10 cellular contexts compared by ENCODE assay signal in the genomic region with DNA sequence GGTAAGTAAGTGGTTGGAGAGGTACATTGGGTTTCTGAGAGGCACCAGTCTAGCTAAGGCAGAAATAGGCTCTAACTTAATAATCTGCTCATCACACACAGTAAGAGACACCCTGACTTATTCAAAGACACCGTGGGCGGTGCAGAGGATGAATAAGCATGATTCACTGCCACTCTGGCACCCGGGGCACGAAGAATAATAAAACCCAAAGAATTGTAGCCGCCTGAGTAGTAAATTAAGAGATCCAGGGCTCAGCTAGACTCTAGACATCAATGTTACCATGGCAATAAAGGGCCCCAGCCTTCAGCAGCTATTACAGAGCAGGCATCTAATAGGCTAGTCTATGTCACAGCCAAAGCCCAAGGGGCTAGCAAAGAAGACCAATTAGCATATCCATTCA. TPM values are rescaled to one million over a fixed set of nuclear protein-coding genes. Genes with fewer than 3 reads are reported as not detected.
DNase-seq lines count a peak whose midpoint lies in the region; ATAC-seq and TF ChIP-seq lines count a peak whose summit lies in the region.
"Had no signal": no experiment of that assay in that cellular context is flagged by ENCODE, and none has a peak within 500 bp of the region (broad histone marks: within the 10 kb centered on the region; RNA-seq: fewer than 3 reads in every experiment).

No MANE protein-coding gene starts in this region.

- H4K20me1 ChIP-seq in osteoblast (ENCODE audit: insufficient read depth, low read length) = no peaks in the 10 kb centered on the region

- H3K27ac ChIP-seq in osteoblast (ENCODE audit: low read depth, low read length) (peak overlapping the region; percentile 46), SJCRH30 (no peak overlapping the region)

- H3K4me2 ChIP-seq in osteoblast (ENCODE audit: insufficient read depth, low read length) = peak overlapping the region; percentile 43

- no peaks in the 10 kb centered on the region for H3K27me3 Mint-ChIP-seq in activated naive CD8-positive, alpha-beta T cell treated with anti-CD3 and anti-CD28 coated beads, Interleukin-2, amount 50 U/mL, for 24 hours

- H2AFZ ChIP-seq in osteoblast (ENCODE audit: low read length) = peak overlapping the region; percentile 51

- H3K9me3 Mint-ChIP-seq in activated naive CD8-positive, alpha-beta T cell treated with anti-CD3 and anti-CD28 coated beads, Interleukin-2, amount 50 U/mL, for 24 hours = no peaks in the 10 kb centered on the region

- peak; percentile 91 for ATAC-seq in activated naive CD8-positive, alpha-beta T cell treated with anti-CD3 and anti-CD28 coated beads, Interleukin-2, amount 50 U/mL, for 24 hours
- no peak for ATAC-seq in GM21447 (IDR thresholded peaks at IDR 0.05; ENCODE audit: unreplicated experiment)
- ATAC-seq in HG03565 (IDR thresholded peaks at IDR 0.05; ENCODE audit: unreplicated experiment) = no peak
- ATAC-seq in HG03342 (IDR thresholded peaks at IDR 0.05; ENCODE audit: unreplicated experiment) = no peak

- H3K36me3 ChIP-seq in osteoblast (ENCODE audit: insufficient read depth, low read length) (no peaks in the 10 kb centered on the region), SJCRH30 (no peaks in the 10 kb centered on the region)

- H3K4me1 ChIP-seq in osteoblast (ENCODE audit: insufficient read depth, low read length) (peaks cover 21% of the 10 kb centered on the region), SJCRH30 (no peaks in the 10 kb centered on the region)

- H3K9me3 ChIP-seq in osteoblast (ENCODE audit: low read depth, low read length) (no peaks in the 10 kb centered on the region), SJCRH30 (replicated peaks) (no peaks in the 10 kb centered on the region)

- no peak overlapping the region for H3K4me3 ChIP-seq in osteoblast (ENCODE audit: insufficient read depth, low read length)
- no peak overlapping the region for H3K4me3 ChIP-seq in SJCRH30

- no peak overlapping the region for H3K27ac Mint-ChIP-seq in activated naive CD8-positive, alpha-beta T cell treated with anti-CD3 and anti-CD28 coated beads, Interleukin-2, amount 50 U/mL, for 24 hours

- no peaks in the 10 kb centered on the region for H3K79me2 ChIP-seq in osteoblast (ENCODE audit: insufficient read depth, low read length)

- no peaks in the 10 kb centered on the region for H3K36me3 Mint-ChIP-seq in activated naive CD8-positive, alpha-beta T cell treated with anti-CD3 and anti-CD28 coated beads, Interleukin-2, amount 50 U/mL, for 24 hours (ENCODE audit: low read depth)

- DNase-seq in Caki2 (ENCODE audit: low read depth) (peak; percentile 25), HS-27A (ENCODE audit: low read depth) (peak; percentile 8), osteoblast (ENCODE audit: insufficient read length, low spot score, missing footprints) (peak; percentile 72), SJCRH30 (no peak)
- peak; percentile 28 for DNase-seq in activated naive CD8-positive, alpha-beta T cell treated with anti-CD3 and anti-CD28 coated beads, Interleukin-2, amount 50 U/mL, for 24 hours
- DNase-seq: activated gamma-delta T cell treated with Interleukin-2 at 50 U/mL for 16 hours had no signal

- no peak for TF ChIP-seq CTCF in osteoblast (IDR thresholded peaks at IDR 0.05; ENCODE audit: extremely low read depth, low read depth, low read length)

- H3K27me3 ChIP-seq in osteoblast (ENCODE audit: insufficient read depth, low read length) (no peaks in the 10 kb centered on the region), SJCRH30 (no peaks in the 10 kb centered on the region)

- peaks cover 12% of the 10 kb centered on the region for H3K4me1 Mint-ChIP-seq in activated naive CD8-positive, alpha-beta T cell treated with anti-CD3 and anti-CD28 coated beads, Interleukin-2, amount 50 U/mL, for 24 hours

- no peak overlapping the region for H3K4me3 Mint-ChIP-seq in activated naive CD8-positive, alpha-beta T cell treated with anti-CD3 and anti-CD28 coated beads, Interleukin-2, amount 50 U/mL, for 24 hours

- in situ Hi-C loops in Caki2 (cut with HindIII; ENCODE audit: low pct_unique_long_range_greater_than_20kb, low sequenced_read_pairs) = no loop called here

RNA-seq across cellular contexts. Expression of gene ATP1B4, which starts 3.2 kb away (rescaled TPM):
- total RNA-seq in Caki2 (2014; rRNA removed; shearing (Covaris generic); ENCODE audit: low replicate concordance) = not detected in 2 replicates
- total RNA-seq in osteoblast = not detected in 2 replicates
- not detected in 2 replicates for total RNA-seq in SJCRH30 (2014; rRNA removed; shearing (Covaris generic))
- total RNA-seq: mononuclear cell had no signal

RNA-seq across cellular contexts. Expression of gene TMEM255A, which starts 47.4 kb away (rescaled TPM):
- 0.38 and 0.41 TPM in 2 replicates for total RNA-seq in Caki2 (2014; rRNA removed; shearing (Covaris generic); ENCODE audit: low replicate concordance)
- total RNA-seq in osteoblast = under 0.01 and 0.29 TPM in 2 replicates
- total RNA-seq in SJCRH30 (2014; rRNA removed; shearing (Covaris generic)) = 0.06 TPM in 1 of 2 replicates, not detected in the other

Comparison
In these comparisons a context has a peak if more than half of its experiments do, and no peak if none do; other contexts are left out.
1. DNase-seq: peak in Caki2 (single experiment), HS-27A (single experiment), activated naive CD8-positive, alpha-beta T cell treated with anti-CD3 and anti-CD28 coated beads, Interleukin-2, amount 50 U/mL, for 24 hours (single experiment) and osteoblast (single experiment); none in SJCRH30 (0 of 2).